Comparison of ENCODE assay signal across 1 cellular context in genomic region chr5:170630226-170630625, GRCh38.
TF ChIP-seq lines count a peak whose summit lies in the region.

No MANE protein-coding gene starts in this region.

TF ChIP-seq in GM23338, 12 proteins besides CTCF, POLR2A, EP300 and RAD21 (continued from another document):
- TF ChIP-seq ZNF462 (CRISPR knock-in tag; IDR thresholded peaks at IDR 0.05): no peak
- TF ChIP-seq NANOG (IDR thresholded peaks at IDR 0.05; ENCODE audit: borderline replicate concordance): no peak
- TF ChIP-seq STAT1 (IDR thresholded peaks at IDR 0.05; ENCODE audit: unreplicated experiment): no peak
- TF ChIP-seq JUNB (IDR thresholded peaks at IDR 0.05; ENCODE audit: unreplicated experiment): no peak
- TF ChIP-seq ZNF114 (CRISPR knock-in tag; IDR thresholded peaks at IDR 0.05): no peak
- no peak for TF ChIP-seq REST (IDR thresholded peaks at IDR 0.05; ENCODE audit: unreplicated experiment)
- TF ChIP-seq ZNF331 (CRISPR knock-in tag; IDR thresholded peaks at IDR 0.05; ENCODE audit: low read depth): no peak
- no peak for TF ChIP-seq EZH2phosphoT487 (IDR thresholded peaks at IDR 0.05; ENCODE audit: unreplicated experiment)
- no peak for TF ChIP-seq EZH2 (IDR thresholded peaks at IDR 0.05; ENCODE audit: low read depth, unreplicated experiment)
- TF ChIP-seq CREB1 (CRISPR knock-in tag; IDR thresholded peaks at IDR 0.05; ENCODE audit: low read depth): no peak
- no peak for TF ChIP-seq ETS1 (IDR thresholded peaks at IDR 0.05)
